In the genomic region with DNA sequence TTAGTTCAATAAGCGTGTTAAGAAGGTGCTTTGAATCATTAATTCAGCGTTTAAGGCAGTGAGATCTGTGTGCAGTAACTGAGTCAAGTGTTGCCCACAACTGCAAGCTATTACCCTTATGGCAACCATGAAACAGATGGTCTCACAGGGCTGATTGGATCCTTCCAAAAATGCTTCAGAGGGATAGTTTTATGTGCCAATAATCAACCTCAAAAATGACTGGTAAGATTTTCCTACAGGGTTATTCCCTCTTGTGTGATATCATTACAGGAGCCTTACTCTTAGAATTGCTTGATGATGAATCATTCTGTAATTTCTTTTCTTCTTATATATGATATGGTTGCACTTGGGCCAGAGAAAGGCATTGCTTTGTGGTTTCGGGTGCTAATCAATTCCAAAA, we compare ENCODE assay signal across 31 cellular contexts.
"Had no signal": no experiment of that assay in that cellular context is flagged by ENCODE, and none has a peak within 500 bp of the region (broad histone marks: within the 10 kb centered on the region; RNA-seq: fewer than 3 reads in every experiment).

No MANE protein-coding gene starts in this region.

- H3K36me3 Mint-ChIP-seq: activated naive CD8-positive, alpha-beta T cell had no signal

- H3K27me3 Mint-ChIP-seq: activated B cell treated with CpG ODN at 0.5 μM for 24 hours; activated CD8-positive, alpha-beta T cell treated with anti-CD3 and anti-CD28 coated beads for 36 hours; activated naive CD8-positive, alpha-beta T cell; activated T-helper 17 cell treated with anti-CD3 and anti-CD28 coated beads, Interleukin-2, amount 50 U/mL, for 72 hours; effector memory CD8-positive, alpha-beta T cell had no signal

- H3K9me3 Mint-ChIP-seq: activated T-helper 17 cell treated with anti-CD3 and anti-CD28 coated beads, Interleukin-2, amount 50 U/mL, for 72 hours had no signal

- H3K4me3 Mint-ChIP-seq: activated B cell treated with CpG ODN at 0.5 μM for 24 hours; activated CD8-positive, alpha-beta T cell treated with anti-CD3 and anti-CD28 coated beads for 36 hours; activated naive CD8-positive, alpha-beta T cell; activated T-cell treated with anti-CD3 and anti-CD28 coated beads, Interleukin-2, amount 50 U/mL, for 4 hours; activated T-helper 17 cell treated with anti-CD3 and anti-CD28 coated beads, Interleukin-2, amount 50 U/mL, for 72 hours; effector memory CD8-positive, alpha-beta T cell had no signal

- H3K4me1 ChIP-seq: body of pancreas, esophagus muscularis mucosa, foreskin keratinocyte, gastrocnemius medialis, heart left ventricle had no signal

- H3K4me1 Mint-ChIP-seq: activated B cell treated with CpG ODN at 0.5 μM for 24 hours; activated T-helper 17 cell treated with anti-CD3 and anti-CD28 coated beads, Interleukin-2, amount 50 U/mL, for 72 hours had no signal

- FAIRE-seq: colon had no signal

- H3K4me3 ChIP-seq: body of pancreas, esophagus muscularis mucosa, gastrocnemius medialis, heart left ventricle had no signal

- DNase-seq: activated B cell treated with CpG ODN at 0.5 μM for 24 hours; activated CD4-positive, alpha-beta T cell treated with anti-CD3 and anti-CD28 coated beads for 48 hours; activated CD4-positive, alpha-beta T cell treated with anti-CD3 and anti-CD28 coated beads, Interleukin-2, amount 50 U/mL, for 1 hour; activated CD4-positive, alpha-beta T cell treated with anti-CD3 and anti-CD28 coated beads, Interleukin-2, amount 50 U/mL, for 48 hours; activated CD8-positive, alpha-beta memory T cell treated with anti-CD3 and anti-CD28 coated beads for 24 hours; activated CD8-positive, alpha-beta T cell treated with anti-CD3 and anti-CD28 coated beads for 36 hours; activated effector memory CD4-positive, alpha-beta T cell treated with Interleukin-2 at 50 U/mL for 16 hours; activated gamma-delta T cell treated with Interleukin-2 at 50 U/mL for 16 hours; activated naive CD4-positive, alpha-beta T cell treated with anti-CD3 and anti-CD28 coated beads, Interleukin-2, amount 50 U/mL, for 16 hours; activated naive CD4-positive, alpha-beta T cell treated with Interleukin-2 at 50 U/mL for 16 hours; activated T-cell treated with anti-CD3 and anti-CD28 coated beads, Interleukin-2, amount 50 U/mL, for 4 hours; amniotic stem cell; anterior cingulate cortex; body of pancreas; caudate nucleus; cortex of kidney; dermis blood vessel endothelial cell; effector CD4-positive, alpha-beta T cell; effector memory CD8-positive, alpha-beta T cell; erythroblast; foreskin keratinocyte; gastrocnemius medialis; glutamatergic neuron; heart left ventricle; T-helper 2 cell; T1000; WERI-Rb-1 had no signal

- H3K27ac Mint-ChIP-seq: activated B cell treated with CpG ODN at 0.5 μM for 24 hours; activated CD8-positive, alpha-beta T cell treated with anti-CD3 and anti-CD28 coated beads for 36 hours; activated naive CD8-positive, alpha-beta T cell; activated T-helper 17 cell treated with anti-CD3 and anti-CD28 coated beads, Interleukin-2, amount 50 U/mL, for 72 hours; effector memory CD8-positive, alpha-beta T cell had no signal

- H3K9me3 ChIP-seq: body of pancreas, esophagus muscularis mucosa, gastrocnemius medialis had no signal

- H3K36me3 ChIP-seq: esophagus muscularis mucosa, gastrocnemius medialis, heart left ventricle, WERI-Rb-1 had no signal

- H3K27ac ChIP-seq: body of pancreas, esophagus muscularis mucosa, foreskin keratinocyte, gastrocnemius medialis, heart left ventricle, WERI-Rb-1 had no signal

- H3K27me3 ChIP-seq: body of pancreas, esophagus muscularis mucosa, foreskin keratinocyte, gastrocnemius medialis, heart left ventricle had no signal
